ENCODE assay signal across 13 cellular contexts in genomic region chr20:50670126-50670862, GRCh38. TPM values are rescaled to one million over a fixed set of nuclear protein-coding genes. Genes with fewer than 3 reads are reported as not detected.
DNase-seq lines count a peak whose midpoint lies in the region; ATAC-seq and TF ChIP-seq lines count a peak whose summit lies in the region.
"Had no signal": no experiment of that assay in that cellular context is flagged by ENCODE, and none has a peak within 500 bp of the region (broad histone marks: within the 10 kb centered on the region; RNA-seq: fewer than 3 reads in every experiment).

No MANE protein-coding gene starts in this region.

- no peak overlapping the region for H3K4ac ChIP-seq in H9 (ENCODE audit: low read depth, low read length)

- no peaks in the 10 kb centered on the region for H3K79me1 ChIP-seq in H9 (ENCODE audit: insufficient read depth, low read depth, low read length, poor library complexity, severe bottlenecking)

- H3K18ac ChIP-seq in H9 (ENCODE audit: insufficient read length, low read depth, low read length), result no peak overlapping the region

- H3K27ac ChIP-seq in H9 (ENCODE audit: insufficient read length, low read depth, low read length), result no peak overlapping the region
- H3K27ac ChIP-seq: right lobe of liver had no signal

- peaks cover 10 to 20% of the 10 kb centered on the region in 2 experiments for H3K4me1 Mint-ChIP-seq in H9
- H3K4me1 Mint-ChIP-seq in MCF 10A (ENCODE audit: insufficient read depth, unreplicated experiment), result no peaks in the 10 kb centered on the region
- peaks cover 45% of the 10 kb centered on the region for H3K4me1 Mint-ChIP-seq in nephron
- H3K4me1 Mint-ChIP-seq in naive thymus-derived CD8-positive, alpha-beta T cell, result no peaks in the 10 kb centered on the region
- H3K4me1 Mint-ChIP-seq: CD4-positive, alpha-beta memory T cell; natural killer cell had no signal

- H3T11ph ChIP-seq in H9 (ENCODE audit: low read length), result no peak overlapping the region

- no CpG with 5 or more reads among the region's 12 CpGs for WGBS in H9 (ENCODE audit: extremely low coverage, insufficient read length, low lambda C conversion rate)

- H3K27ac Mint-ChIP-seq in H9, result peak overlapping the region in 1 of 3 experiments; percentile 57; a peak in 2 of 7 replicates
- H3K27ac Mint-ChIP-seq in MCF 10A (ENCODE audit: low read depth, unreplicated experiment), result no peak overlapping the region
- H3K27ac Mint-ChIP-seq in nephron, result peak overlapping the region; percentile 78 to 97 (median 83)
- no peak overlapping the region for H3K27ac Mint-ChIP-seq in naive thymus-derived CD8-positive, alpha-beta T cell
- H3K27ac Mint-ChIP-seq: activated naive CD8-positive, alpha-beta T cell; CD4-positive, alpha-beta memory T cell; natural killer cell had no signal

- DNase-seq in H9 (no peak), NCI-H226 (peak; percentile 68), MCF 10A (ENCODE audit: unreplicated experiment) (peak; percentile 47), foreskin melanocyte (no peak), germinal center (ENCODE audit: low spot score) (no peak), NCI-H1930 (lab: John Stamatoyannopoulos, UW) (no peak)
- no peak for DNase-seq in naive thymus-derived CD8-positive, alpha-beta T cell
- DNase-seq: CD4-positive, alpha-beta memory T cell; natural killer cell; NCI-H1092 treated with DMSO at 0.1 percent for 48 hours had no signal

- H3K4me3 Mint-ChIP-seq in H9 (no peak overlapping the region), MCF 10A (ENCODE audit: unreplicated experiment) (no peak overlapping the region), nephron (no peak overlapping the region)
- H3K4me3 Mint-ChIP-seq in naive thymus-derived CD8-positive, alpha-beta T cell, result no peak overlapping the region
- H3K4me3 Mint-ChIP-seq: activated naive CD8-positive, alpha-beta T cell; CD4-positive, alpha-beta memory T cell had no signal

- intact Hi-C loops in MCF 10A (cut with micrococcal nuclease), result no loop called here

- H3K27me3 Mint-ChIP-seq in H9 (ENCODE audit: low read depth) (no peaks in the 10 kb centered on the region; the same call in 1 of the 2 replicates), MCF 10A (ENCODE audit: insufficient read depth, unreplicated experiment) (no peaks in the 10 kb centered on the region), nephron (ENCODE audit: low read depth) (peaks cover 3% of the 10 kb centered on the region)
- peaks cover 0 to 6% (median 2%) of the 10 kb centered on the region in 5 donors for H3K27me3 Mint-ChIP-seq in naive thymus-derived CD8-positive, alpha-beta T cell
- H3K27me3 Mint-ChIP-seq: activated naive CD8-positive, alpha-beta T cell had no signal

- no peak overlapping the region for H3K56ac ChIP-seq in H9 (ENCODE audit: insufficient read length, low read depth, low read length)

- H3K9me3 ChIP-seq in H9 (ENCODE audit: control insufficient read depth, low read depth, low read length), result no peaks in the 10 kb centered on the region
- H3K9me3 ChIP-seq: right lobe of liver had no signal

- no peaks in the 10 kb centered on the region for H4K20me1 ChIP-seq in H9 (ENCODE audit: control insufficient read depth, insufficient read depth, insufficient read length)

- H4K91ac ChIP-seq in H9 (ENCODE audit: insufficient read length, low read depth, low read length), result no peak overlapping the region

- no peaks in the 10 kb centered on the region for H3K9me3 Mint-ChIP-seq in H9
- H3K9me3 Mint-ChIP-seq in MCF 10A (ENCODE audit: unreplicated experiment), result no peaks in the 10 kb centered on the region
- H3K9me3 Mint-ChIP-seq in nephron, result no peaks in the 10 kb centered on the region
- H3K9me3 Mint-ChIP-seq in naive thymus-derived CD8-positive, alpha-beta T cell, result no peaks in the 10 kb centered on the region
- H3K9me3 Mint-ChIP-seq: natural killer cell had no signal

- H3K23me2 ChIP-seq in H9 (ENCODE audit: insufficient read length, low read depth, low read length, poor library complexity, severe bottlenecking), result no peaks in the 10 kb centered on the region

- H4K5ac ChIP-seq in H9 (ENCODE audit: insufficient read length, low read depth, low read length), result no peak overlapping the region

- H4K8ac ChIP-seq in H9 (replicated peaks; ENCODE audit: insufficient read length, low read depth, low read length), result no peak overlapping the region

- BruUV-seq in MCF 10A (replicated peaks; lab: Mats Ljungman, UMichigan), result no TSS peak

- H3K36me3 Mint-ChIP-seq in H9 (ENCODE audit: insufficient read depth in 1 of 3, low read depth in 3 of 3) (no peaks in the 10 kb centered on the region; a peak in 1 of 7 replicates), MCF 10A (ENCODE audit: insufficient read depth, unreplicated experiment) (peaks cover 7% of the 10 kb centered on the region), nephron (ENCODE audit: low read depth) (no peaks in the 10 kb centered on the region)
- no peaks in the 10 kb centered on the region for H3K36me3 Mint-ChIP-seq in naive thymus-derived CD8-positive, alpha-beta T cell
- H3K36me3 Mint-ChIP-seq: activated naive CD8-positive, alpha-beta T cell; CD4-positive, alpha-beta memory T cell; natural killer cell had no signal

- H3K79me2 ChIP-seq in H9 (ENCODE audit: insufficient read depth, low read length), result no peaks in the 10 kb centered on the region

- TF ChIP-seq CTCF in H9 (conservative IDR thresholded peaks at IDR 0.05) (no peak), MCF 10A (IDR thresholded peaks at IDR 0.05; ENCODE audit: unreplicated experiment) (no peak), nephron (IDR thresholded peaks at IDR 0.05; ENCODE audit: unreplicated experiment in 3 of 3) (no peak)

- H2AK5ac ChIP-seq in H9 (ENCODE audit: insufficient read length, low read length), result no peak overlapping the region

- H3K4me1 ChIP-seq in H9 (ENCODE audit: insufficient read depth, low read length), result no peaks in the 10 kb centered on the region
- H3K4me1 ChIP-seq: right lobe of liver had no signal

- H3K23ac ChIP-seq in H9 (ENCODE audit: insufficient read length, low read depth, low read length), result no peak overlapping the region

- no peaks in the 10 kb centered on the region for H3K27me3 ChIP-seq in H9 (ENCODE audit: insufficient read depth, low read length)
- H3K27me3 ChIP-seq: right lobe of liver had no signal

- H2AFZ ChIP-seq in H9 (ENCODE audit: low read length), result no peak overlapping the region

- H3K14ac ChIP-seq in H9 (ENCODE audit: insufficient read depth, low read length), result peak overlapping the region; percentile 10; the same call in 1 of the 2 replicates

- H3K4me2 ChIP-seq in H9 (ENCODE audit: insufficient read depth, insufficient read length, low read length), result no peak overlapping the region

- H3K9ac ChIP-seq in H9 (ENCODE audit: extremely low read depth, insufficient read length, low read length), result no peak overlapping the region

- ATAC-seq in naive thymus-derived CD8-positive, alpha-beta T cell, result no peak
- ATAC-seq: natural killer cell had no signal

- no peak overlapping the region for H2BK15ac ChIP-seq in H9 (ENCODE audit: low read depth, low read length)

- no peak overlapping the region for H2BK12ac ChIP-seq in H9 (ENCODE audit: insufficient read length, low read depth, low read length)

- POLR2A ChIA-PET in MCF 10A (lab: Yijun Ruan, JAX), result interaction anchor here (0.5 kb wide), 1 partner anchor 116 kb away, joined by 3 read pairs; no protein-coding TSS in a partner anchor
- POLR2A ChIA-PET in naive thymus-derived CD8-positive, alpha-beta T cell (lab: Charles Lee), result interaction anchor here (0.7 kb wide), 1 partner anchor 20 kb away, joined by 7 read pairs; no protein-coding TSS in a partner anchor

- no peak overlapping the region for H2BK120ac ChIP-seq in H9 (ENCODE audit: low read depth, low read length, poor library complexity, severe bottlenecking)

- H2BK5ac ChIP-seq in H9 (ENCODE audit: insufficient read length, low read length), result no peak overlapping the region

- no peak overlapping the region for H2BK20ac ChIP-seq in H9 (ENCODE audit: low read depth, low read length, poor library complexity, severe bottlenecking)

- CTCF ChIA-PET in MCF 10A (lab: Yijun Ruan, JAX), result interaction anchor here (0.5 to 0.7 kb wide), 2 partner anchors 11 to 84 kb away, joined by 3 read pairs; no protein-coding TSS in a partner anchor

RNA-seq across cellular contexts. Expression of gene RIPOR3, which starts 21.0 kb away (rescaled TPM):
- total RNA-seq in H9 (2021) (0.46 and 0.48 TPM in 2 replicates), MCF 10A (2022) (not detected in 2 replicates)
- not detected for total RNA-seq in naive thymus-derived CD8-positive, alpha-beta T cell
- 1 to 10 TPM in 1 of 3 donors, under 1 TPM in 2; 0.53 to 2.4 (median 0.98) TPM for polyA plus RNA-seq in naive thymus-derived CD8-positive, alpha-beta T cell
- total RNA-seq: CD4-positive, alpha-beta memory T cell had no signal

Comparison
In these comparisons a context has a peak if more than half of its experiments do, and no peak if none do; other contexts are left out.
1. DNase-seq: peak in NCI-H226 (single experiment) and MCF 10A (single experiment); none in H9 (single experiment), foreskin melanocyte (single experiment), naive thymus-derived CD8-positive, alpha-beta T cell (0 of 10), germinal center (single experiment) and NCI-H1930 (0 of 2).
2. H3K27ac Mint-ChIP-seq: peak in nephron (3 of 3); none in MCF 10A (single experiment) and naive thymus-derived CD8-positive, alpha-beta T cell (0 of 10).